10 cellular contexts compared by ENCODE assay signal in genomic region chr10:11236234-11236633, GRCh38.
A peak's percentile ranks its signal among the peaks of the same experiment; 100 is the strongest.
DNase-seq lines count a peak whose midpoint lies in the region; ATAC-seq, FAIRE-seq and TF ChIP-seq lines count a peak whose summit lies in the region.
"Had no signal": no experiment of that assay in that cellular context is flagged by ENCODE, and none has a peak within 500 bp of the region (broad histone marks: within the 10 kb centered on the region; RNA-seq: fewer than 3 reads in every experiment).

No MANE protein-coding gene starts in this region.

- H2AFZ ChIP-seq in astrocyte (ENCODE audit: low read depth, low read length), result no peak overlapping the region
- no peak overlapping the region for H2AFZ ChIP-seq in PC-3 (ENCODE audit: low read length)

- FAIRE-seq in astrocyte (lab: Jason Lieb, UNC), result no peak

- peaks cover 15% of the 10 kb centered on the region for H3K4me1 Mint-ChIP-seq in astrocyte (ENCODE audit: low read depth, unreplicated experiment)

- TF ChIP-seq POLR2A in heart left ventricle (IDR thresholded peaks at IDR 0.05), result no peak

- TF ChIP-seq CTCF in astrocyte (IDR thresholded peaks at IDR 0.05; ENCODE audit: insufficient read depth, low read depth, low read length), result no peak
- no peak for TF ChIP-seq CTCF in PC-3 (conservative IDR thresholded peaks at IDR 0.05; ENCODE audit: low read depth, low read length)
- TF ChIP-seq CTCF in heart left ventricle (IDR thresholded peaks at IDR 0.05), result no peak

- no peak overlapping the region for H3K4me2 ChIP-seq in astrocyte (ENCODE audit: low read length)
- no peak overlapping the region for H3K4me2 ChIP-seq in PC-3 (ENCODE audit: low read length)

- no peaks in the 10 kb centered on the region for H3F3A ChIP-seq in PC-3 (ENCODE audit: low read length, unreplicated experiment)

- H3K27me3 ChIP-seq in astrocyte (ENCODE audit: insufficient read depth, low read length) (no peaks in the 10 kb centered on the region), PC-3 (ENCODE audit: low read length) (peaks cover 17% of the 10 kb centered on the region; the same call in 1 of the 2 replicates), heart left ventricle (no peaks in the 10 kb centered on the region)
- H3K27me3 ChIP-seq: cardiac muscle cell had no signal

- no peak overlapping the region for H3K4me3 ChIP-seq in astrocyte (ENCODE audit: insufficient read depth, low read depth, low read length)
- H3K4me3 ChIP-seq in PC-3 (ENCODE audit: low read length), result no peak overlapping the region
- H3K4me3 ChIP-seq in heart left ventricle, result no peak overlapping the region
- H3K4me3 ChIP-seq: cardiac muscle cell, SK-N-MC had no signal

- 61 to 83% (median 70%) methylated on average over 2 of the region's 2 CpGs for WGBS in heart left ventricle, 4 donors

- H4K20me1 ChIP-seq in astrocyte (ENCODE audit: insufficient read depth, low read length), result no peaks in the 10 kb centered on the region
- no peaks in the 10 kb centered on the region for H4K20me1 ChIP-seq in PC-3 (ENCODE audit: low read length)

- H3K9me3 ChIP-seq in astrocyte (ENCODE audit: insufficient read depth, low read depth, low read length) (no peaks in the 10 kb centered on the region), PC-3 (ENCODE audit: low read length) (no peaks in the 10 kb centered on the region), heart left ventricle (peaks cover 0 to 10% (median 0%) of the 10 kb centered on the region in 12 donors)

- POLR2A ChIA-PET in PC-3 (lab: Charles Lee; ENCODE audit: unreplicated experiment), result no interaction called here

- H3K27ac ChIP-seq in astrocyte (ENCODE audit: low read depth, low read length) (no peak overlapping the region), PC-3 (ENCODE audit: low read length) (no peak overlapping the region), heart left ventricle (no peak overlapping the region)
- H3K27ac ChIP-seq: cardiac muscle cell, SK-N-MC had no signal

- CTCF ChIA-PET in PC-3 (lab: Charles Lee), result no interaction called here

- H3K79me2 ChIP-seq in astrocyte (ENCODE audit: insufficient read depth, low read length) (no peaks in the 10 kb centered on the region), PC-3 (ENCODE audit: low read length) (no peaks in the 10 kb centered on the region)

- intact Hi-C loops in PC-3 (cut with micrococcal nuclease), result no loop called here
- intact Hi-C loops in heart left ventricle (cut with DNase I), result no loop called here

- no peaks in the 10 kb centered on the region for H3K36me3 Mint-ChIP-seq in astrocyte (ENCODE audit: low read depth, unreplicated experiment)

- H3K36me3 ChIP-seq in astrocyte (ENCODE audit: insufficient read depth, low read length) (no peaks in the 10 kb centered on the region), PC-3 (ENCODE audit: low read depth, low read length) (no peaks in the 10 kb centered on the region), heart left ventricle (peaks cover 0 to 17% (median 0%) of the 10 kb centered on the region in 9 donors)
- H3K36me3 ChIP-seq: cardiac muscle cell had no signal

- no peaks in the 10 kb centered on the region for H3K9me2 ChIP-seq in PC-3 (replicated peaks; ENCODE audit: low read length)

- BruUV-seq in PC-3 (replicated peaks; lab: Mats Ljungman, UMichigan), result no TSS peak

- H3K4me1 ChIP-seq in astrocyte (ENCODE audit: insufficient read depth, low read length) (no peaks in the 10 kb centered on the region), PC-3 (ENCODE audit: insufficient read depth, low read length) (no peaks in the 10 kb centered on the region), heart left ventricle (peaks cover 0 to 65% (median 16%) of the 10 kb centered on the region in 12 donors)

- peak; percentile 9 for DNase-seq in astrocyte (ENCODE audit: low read depth)
- DNase-seq in PC-3, result no peak
- no peak for DNase-seq in NCI-H1930 (lab: John Stamatoyannopoulos, UW)
- DNase-seq in heart left ventricle, result no peak
- DNase-seq in globus pallidus (ENCODE audit: low spot score), result no peak

- H3K9ac ChIP-seq in astrocyte (ENCODE audit: low read length) (no peak overlapping the region), PC-3 (ENCODE audit: low read length) (no peak overlapping the region)

- peak; percentile 68 for ATAC-seq in GM18502 (IDR thresholded peaks at IDR 0.05; ENCODE audit: poor library complexity, unreplicated experiment)
- peak; percentile 69 for ATAC-seq in GM21390 (IDR thresholded peaks at IDR 0.05; ENCODE audit: unreplicated experiment)
- peak; percentile 40 for ATAC-seq in HG03280 (IDR thresholded peaks at IDR 0.05; ENCODE audit: unreplicated experiment)
- no peak for ATAC-seq in PC-3
- no peak for ATAC-seq in heart left ventricle

- no peaks in the 10 kb centered on the region for H3K27me3 Mint-ChIP-seq in astrocyte (ENCODE audit: low read depth, unreplicated experiment)

- H3K9me3 Mint-ChIP-seq in astrocyte (ENCODE audit: unreplicated experiment), result no peaks in the 10 kb centered on the region

- H3K27ac Mint-ChIP-seq in astrocyte (ENCODE audit: unreplicated experiment), result no peak overlapping the region

- H3K4me3 Mint-ChIP-seq in astrocyte (ENCODE audit: unreplicated experiment), result no peak overlapping the region

Comparison
In these comparisons a context has a peak if more than half of its experiments do, and no peak if none do; other contexts are left out.
1. ATAC-seq: peak in GM18502 (single experiment), GM21390 (single experiment) and HG03280 (single experiment); none in PC-3 (single experiment) and heart left ventricle (0 of 4).